Comparison of ENCODE assay signal across 13 cellular contexts in genomic region chrX:143854006-143854405, GRCh38. TPM values are rescaled to one million over a fixed set of nuclear protein-coding genes. Genes with fewer than 3 reads are reported as not detected.
DNase-seq lines count a peak whose midpoint lies in the region; ATAC-seq, FAIRE-seq and TF ChIP-seq lines count a peak whose summit lies in the region.
"Had no signal": no experiment of that assay in that cellular context is flagged by ENCODE, and none has a peak within 500 bp of the region (broad histone marks: within the 10 kb centered on the region; RNA-seq: fewer than 3 reads in every experiment).

No MANE protein-coding gene starts in this region.

- H3K27ac ChIP-seq in RWPE2 (ENCODE audit: poor library complexity, severe bottlenecking) (peak overlapping the region; percentile 62), lower lobe of right lung (no peak overlapping the region)
- H3K27ac ChIP-seq: testis had no signal

- H3K4me1 ChIP-seq in RWPE2 (ENCODE audit: insufficient read depth, poor library complexity, severe bottlenecking) (peaks cover 4% of the 10 kb centered on the region), lower lobe of right lung (no peaks in the 10 kb centered on the region)
- H3K4me1 ChIP-seq: testis had no signal

- H3K27me3 ChIP-seq in RWPE2 (ENCODE audit: insufficient read depth, poor library complexity, severe bottlenecking) (no peaks in the 10 kb centered on the region), lower lobe of right lung (ENCODE audit: low read depth) (no peaks in the 10 kb centered on the region)
- H3K27me3 ChIP-seq: testis had no signal

- TF ChIP-seq CTCF in RWPE2 (IDR thresholded peaks at IDR 0.05; ENCODE audit: poor library complexity, severe bottlenecking) (no peak), lower lobe of right lung (IDR thresholded peaks at IDR 0.05) (no peak)

- no peak overlapping the region for H3K4me3 ChIP-seq in RWPE2 (ENCODE audit: severe bottlenecking)
- no peak overlapping the region for H3K4me3 ChIP-seq in lower lobe of right lung
- H3K4me3 ChIP-seq: testis had no signal

- H3K9me3 ChIP-seq in RWPE2 (ENCODE audit: severe bottlenecking) (no peaks in the 10 kb centered on the region), lower lobe of right lung (no peaks in the 10 kb centered on the region)
- H3K9me3 ChIP-seq: testis had no signal

- peak; percentile 68 for DNase-seq in HT1080 (ENCODE audit: low read depth)
- DNase-seq in RWPE2 (ENCODE audit: low spot score): no peak
- DNase-seq in fibroblast of peridontal ligament (ENCODE audit: extremely low read depth): peak; percentile 20
- DNase-seq in urothelium cell line (ENCODE audit: low spot score): peak; percentile 3
- no peak for DNase-seq in lower lobe of right lung
- no peak for DNase-seq in mesenteric fat pad (ENCODE audit: low spot score)
- no peak for DNase-seq in cerebellar nuclear complex (lab: John Stamatoyannopoulos, UW)
- DNase-seq: activated naive CD8-positive, alpha-beta T cell treated with anti-CD3 and anti-CD28 coated beads, Interleukin-2, amount 10 ng/mL, durations not matched to agents 7 days and 5 days; effector memory CD4-positive, alpha-beta T cell; H9; NCI-H2029; testis had no signal

- ATAC-seq in RWPE2 (ENCODE audit: low read depth) (peak; percentile 80), lower lobe of right lung (no peak)

- FAIRE-seq in urothelium cell line (lab: Jason Lieb, UNC): no peak
- FAIRE-seq: TTC549 had no signal

- H3K36me3 ChIP-seq in RWPE2 (ENCODE audit: low read depth) (no peaks in the 10 kb centered on the region), lower lobe of right lung (no peaks in the 10 kb centered on the region)

- intact Hi-C loops in lower lobe of right lung (cut with DNase I): no loop called here

RNA-seq across cellular contexts. Expression of gene UBE2NL, which starts 29.9 kb away (rescaled TPM):
- total RNA-seq in HT1080 (2014; rRNA removed; shearing (Covaris generic)): not detected in 2 replicates
- not detected in 2 replicates for polyA plus RNA-seq in HT1080 (2015; cell fraction: cytosol; rRNA removed)
- polyA plus RNA-seq in HT1080 (2015; cell fraction: nucleus; rRNA removed): not detected in 2 replicates
- total RNA-seq in lower lobe of right lung (not detected), mesenteric fat pad (not detected)
- total RNA-seq: activated naive CD8-positive, alpha-beta T cell treated with anti-CD3 and anti-CD28 coated beads, Interleukin-2, amount 10 ng/mL, durations not matched to agents 7 days and 5 days; H9 had no signal

Comparison
In these comparisons a context has a peak if more than half of its experiments do, and no peak if none do; other contexts are left out.
1. DNase-seq: peak in HT1080 (single experiment), fibroblast of peridontal ligament (single experiment) and urothelium cell line (single experiment); none in RWPE2 (single experiment), lower lobe of right lung (single experiment), mesenteric fat pad (single experiment) and cerebellar nuclear complex (0 of 2).